14 cellular contexts compared by ENCODE assay signal in the genomic region with DNA sequence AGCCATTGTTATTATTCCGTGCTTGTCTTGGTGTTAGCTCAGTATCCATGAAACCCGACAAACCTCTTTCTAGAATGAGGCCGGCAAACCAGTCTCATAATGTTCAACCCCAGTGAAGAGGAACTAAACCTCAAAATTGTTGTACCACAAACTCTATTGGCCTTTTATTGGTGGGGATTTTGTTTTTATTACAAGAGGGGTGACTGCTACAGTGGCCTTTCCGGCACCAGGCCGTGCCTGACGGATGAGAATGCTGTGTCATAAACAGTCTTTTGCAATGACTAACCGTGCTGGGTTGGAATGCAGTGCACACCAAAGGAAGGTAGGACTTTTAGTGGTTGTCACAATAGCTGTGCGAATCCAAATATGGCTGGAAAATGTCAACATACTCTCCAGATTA.
DNase-seq lines count a peak whose midpoint lies in the region; ATAC-seq, FAIRE-seq and TF ChIP-seq lines count a peak whose summit lies in the region.
"Had no signal": no experiment of that assay in that cellular context is flagged by ENCODE, and none has a peak within 500 bp of the region (broad histone marks: within the 10 kb centered on the region; RNA-seq: fewer than 3 reads in every experiment).

No MANE protein-coding gene starts in this region.

- H3K9me3 Mint-ChIP-seq in CD8-positive, alpha-beta T cell: no peaks in the 10 kb centered on the region
- H3K9me3 Mint-ChIP-seq: activated naive CD8-positive, alpha-beta T cell treated with anti-CD3 and anti-CD28 coated beads, Interleukin-2, amount 10 ng/mL, durations not matched to agents 7 days and 5 days had no signal

- no peaks in the 10 kb centered on the region for H3K4me1 Mint-ChIP-seq in CD8-positive, alpha-beta T cell (ENCODE audit: low read depth)
- H3K4me1 Mint-ChIP-seq: activated naive CD8-positive, alpha-beta T cell treated with anti-CD3 and anti-CD28 coated beads, Interleukin-2, amount 10 ng/mL, durations not matched to agents 7 days and 5 days; IgD-negative memory B cell had no signal

- no peak for TF ChIP-seq POLR2A in H54 (IDR thresholded peaks at IDR 0.05; ENCODE audit: low read depth, low read length)

- CTCF ChIA-PET in CD8-positive, alpha-beta T cell (lab: Charles Lee): no interaction called here

- no peak for ATAC-seq in CD8-positive, alpha-beta T cell
- ATAC-seq in HG03354 (IDR thresholded peaks at IDR 0.05; ENCODE audit: poor library complexity, severe bottlenecking, unreplicated experiment): no peak

- intact Hi-C loops in CD8-positive, alpha-beta T cell (cut with DNase I, micrococcal nuclease): no loop called here

- H3K27ac ChIP-seq in CD8-positive, alpha-beta T cell (ENCODE audit: low read depth, low read length): no peak overlapping the region
- H3K27ac ChIP-seq: VCaP had no signal

- TF ChIP-seq CTCF in CD8-positive, alpha-beta T cell (IDR thresholded peaks at IDR 0.05): no peak

- no peak overlapping the region for H3K27ac Mint-ChIP-seq in CD8-positive, alpha-beta T cell
- H3K27ac Mint-ChIP-seq: activated naive CD8-positive, alpha-beta T cell treated with anti-CD3 and anti-CD28 coated beads, Interleukin-2, amount 10 ng/mL, durations not matched to agents 7 days and 5 days; IgD-negative memory B cell had no signal

- no peak for FAIRE-seq in H54 (lab: Jason Lieb, UNC)

- H3K9me3 ChIP-seq in skeletal muscle satellite cell (replicated peaks; ENCODE audit: low read length): no peaks in the 10 kb centered on the region
- no peaks in the 10 kb centered on the region for H3K9me3 ChIP-seq in CD8-positive, alpha-beta T cell (ENCODE audit: low read length)

- H3K27me3 Mint-ChIP-seq in CD8-positive, alpha-beta T cell (ENCODE audit: low read depth): peaks cover 11% of the 10 kb centered on the region

- no peak overlapping the region for H3K4me3 Mint-ChIP-seq in CD8-positive, alpha-beta T cell
- H3K4me3 Mint-ChIP-seq: activated naive CD8-positive, alpha-beta T cell treated with anti-CD3 and anti-CD28 coated beads, Interleukin-2, amount 10 ng/mL, durations not matched to agents 7 days and 5 days; IgD-negative memory B cell had no signal

- peak; percentile 10 for DNase-seq in H54 (ENCODE audit: insufficient read length, low spot score)
- peak; percentile 27 for DNase-seq in RKO (ENCODE audit: low spot score)
- DNase-seq in glomerular visceral epithelial cell (ENCODE audit: extremely low spot score): peak; percentile 82
- no peak for DNase-seq in CD8-positive, alpha-beta T cell
- DNase-seq in superior temporal gyrus (ENCODE audit: extremely low spot score): no peak
- DNase-seq in NCI-H1930 (lab: John Stamatoyannopoulos, UW): no peak
- DNase-seq: activated CD8-positive, alpha-beta memory T cell treated with anti-CD3 and anti-CD28 coated beads, Interleukin-2, amount 50 U/mL, for 4 hours; activated naive CD8-positive, alpha-beta T cell treated with anti-CD3 and anti-CD28 coated beads, Interleukin-2, amount 10 ng/mL, durations not matched to agents 7 days and 5 days; effector CD4-positive, alpha-beta T cell; NCI-H187 had no signal

- no peaks in the 10 kb centered on the region for H3K36me3 Mint-ChIP-seq in CD8-positive, alpha-beta T cell
- H3K36me3 Mint-ChIP-seq: activated naive CD8-positive, alpha-beta T cell treated with anti-CD3 and anti-CD28 coated beads, Interleukin-2, amount 10 ng/mL, durations not matched to agents 7 days and 5 days; IgD-negative memory B cell had no signal

- no peaks in the 10 kb centered on the region for H3K27me3 ChIP-seq in skeletal muscle satellite cell (ENCODE audit: control insufficient read depth, insufficient read depth, low read length)
- no peaks in the 10 kb centered on the region for H3K27me3 ChIP-seq in CD8-positive, alpha-beta T cell (ENCODE audit: insufficient read depth, low read length)

- H3K4me1 ChIP-seq in skeletal muscle satellite cell (ENCODE audit: control insufficient read depth, insufficient read depth, low read length): peaks cover 7% of the 10 kb centered on the region
- no peaks in the 10 kb centered on the region for H3K4me1 ChIP-seq in CD8-positive, alpha-beta T cell (ENCODE audit: insufficient read depth, low read length)

- H3K4me3 ChIP-seq in skeletal muscle satellite cell (ENCODE audit: low read length): peak overlapping the region; percentile 33
- no peak overlapping the region for H3K4me3 ChIP-seq in CD8-positive, alpha-beta T cell (ENCODE audit: low read depth, low read length)

- POLR2A ChIA-PET in CD8-positive, alpha-beta T cell (lab: Charles Lee): no interaction called here

- no peaks in the 10 kb centered on the region for H3K36me3 ChIP-seq in skeletal muscle satellite cell (ENCODE audit: insufficient read depth, low read length)
- no peaks in the 10 kb centered on the region for H3K36me3 ChIP-seq in CD8-positive, alpha-beta T cell (ENCODE audit: insufficient read depth, low read length)

- H3K4me2 ChIP-seq in skeletal muscle satellite cell (ENCODE audit: low read length): peak overlapping the region; percentile 31

- peak overlapping the region; percentile 14 for H3K9ac ChIP-seq in skeletal muscle satellite cell (ENCODE audit: low read depth, low read length)

Comparison
In these comparisons a context has a peak if more than half of its experiments do, and no peak if none do; other contexts are left out.
1. DNase-seq: peak in H54 (single experiment), RKO (single experiment) and glomerular visceral epithelial cell (single experiment); none in CD8-positive, alpha-beta T cell (0 of 7), superior temporal gyrus (single experiment) and NCI-H1930 (0 of 2).